18 cellular contexts compared by ENCODE assay signal in genomic region chr11:119906376-119906775, GRCh38.
DNase-seq lines count a peak whose midpoint lies in the region; ATAC-seq and TF ChIP-seq lines count a peak whose summit lies in the region.
"Had no signal": no experiment of that assay in that cellular context is flagged by ENCODE, and none has a peak within 500 bp of the region (broad histone marks: within the 10 kb centered on the region; RNA-seq: fewer than 3 reads in every experiment).

No MANE protein-coding gene starts in this region.

- peaks cover 82% of the 10 kb centered on the region for H3K4me1 ChIP-seq in Caco-2
- peaks cover 56% of the 10 kb centered on the region for H3K4me1 ChIP-seq in PC-9 (replicated peaks; ENCODE audit: insufficient read depth)
- H3K4me1 ChIP-seq in left lung, result no peaks in the 10 kb centered on the region
- H3K4me1 ChIP-seq in spleen, result peaks cover 0 to 4% (median 0%) of the 10 kb centered on the region in 6 donors
- H3K4me1 ChIP-seq: HAP-1, SJCRH30 had no signal

- CTCF ChIA-PET in Caco-2 (lab: Charles Lee) (interaction anchor here (1.2 to 2.4 kb wide), 3 partner anchors 42 to 177 kb away, joined by 5 to 10 read pairs (median 9); partner anchors contain the start of gene NECTIN1), PC-9 (lab: Charles Lee) (interaction anchor here (0.6 kb wide), 1 partner anchor 339 kb away, joined by 3 read pairs; no protein-coding TSS in a partner anchor)

- H3K4me1 Mint-ChIP-seq in Caco-2 (ENCODE audit: low read depth, unreplicated experiment), result peaks cover 91% of the 10 kb centered on the region
- H3K4me1 Mint-ChIP-seq: CD14-positive monocyte had no signal

- H3K4me3 ChIP-seq in Caco-2 (ENCODE audit: low read depth, low read length) (no peak overlapping the region), PC-9 (no peak overlapping the region), left lung (no peak overlapping the region), spleen (no peak overlapping the region)
- H3K4me3 ChIP-seq: HAP-1, MG63, SJCRH30 had no signal

- WGBS in spleen, 5 donors, result 82 to 95% (median 90%) methylated on average over 8 of the region's 8 CpGs

- H3K36me3 ChIP-seq in Caco-2 (ENCODE audit: control insufficient read depth, insufficient read depth, low read length) (no peaks in the 10 kb centered on the region), PC-9 (ENCODE audit: low read depth) (no peaks in the 10 kb centered on the region), left lung (no peaks in the 10 kb centered on the region), spleen (no peaks in the 10 kb centered on the region)
- H3K36me3 ChIP-seq: HAP-1, MG63, SJCRH30 had no signal

- ATAC-seq in left lung (peak; percentile 16), GM19395 (IDR thresholded peaks at IDR 0.05; ENCODE audit: unreplicated experiment) (no peak), GM19328 (IDR thresholded peaks at IDR 0.05; ENCODE audit: unreplicated experiment) (no peak)

- POLR2A ChIA-PET in Caco-2 (lab: Charles Lee) (interaction anchor here (1.4 kb wide), 1 partner anchor 42 kb away, joined by 5 read pairs; no protein-coding TSS in a partner anchor), PC-9 (lab: Charles Lee; ENCODE audit: unreplicated experiment) (no interaction called here)

- H3K27ac Mint-ChIP-seq in Caco-2 (ENCODE audit: unreplicated experiment), result peak overlapping the region; percentile 86
- H3K27ac Mint-ChIP-seq: CD14-positive monocyte had no signal

- BruUV-seq in Caco-2 (replicated peaks; lab: Mats Ljungman, UMichigan) (no TSS peak), PC-9 (replicated peaks; lab: Mats Ljungman, UMichigan) (no TSS peak)

- peak overlapping the region; percentile 74 for H3K4me2 ChIP-seq in PC-9

- in situ Hi-C loops in G401 (cut with HindIII; ENCODE audit: low sequenced_read_pairs), result no loop called here

- H3K27ac ChIP-seq in PC-9, result peak overlapping the region; percentile 62
- H3K27ac ChIP-seq in left lung, result no peak overlapping the region
- no peak overlapping the region for H3K27ac ChIP-seq in spleen
- H3K27ac ChIP-seq: SJCRH30 had no signal

- peaks cover 20% of the 10 kb centered on the region; the same call in 1 of the 2 replicates for H3F3A ChIP-seq in PC-9 (ENCODE audit: insufficient read depth, low read depth)

- TF ChIP-seq CTCF in Caco-2 (IDR thresholded peaks at IDR 0.05; ENCODE audit: insufficient read depth in 1 of 2, low read depth in 1 of 2, low read length in 1 of 2, severe bottlenecking in 1 of 2, unreplicated experiment in 1 of 2), result no peak
- TF ChIP-seq CTCF in PC-9 (conservative IDR thresholded peaks at IDR 0.05), result no peak
- TF ChIP-seq CTCF in left lung (IDR thresholded peaks at IDR 0.05), result no peak
- TF ChIP-seq CTCF in spleen (IDR thresholded peaks at IDR 0.05 in 8 of 11, conservative IDR thresholded peaks at IDR 0.05 in 3 of 11), result no peak

- H3K9me3 ChIP-seq in Caco-2 (no peaks in the 10 kb centered on the region), PC-9 (ENCODE audit: insufficient read depth, low read depth) (no peaks in the 10 kb centered on the region), left lung (no peaks in the 10 kb centered on the region), spleen (no peaks in the 10 kb centered on the region)
- H3K9me3 ChIP-seq: HAP-1, MG63, SJCRH30 had no signal

- DNase-seq in Caco-2 (no peak), PC-9 (no peak), left lung (no peak), spleen (peak; percentile 24), G401 (ENCODE audit: low spot score) (no peak)
- DNase-seq: IMR-90; Karpas-422; MG63; NCI-H1092; NCI-H2081 treated with DMSO at 0.1 percent for 48 hours; NCI-H2227 treated with DMSO at 0.1 percent for 48 hours; NK-92 treated with Interleukin-12 subunit alpha and Interleukin-12 subunit beta, amount 100 ng/mL, for 24 hours; OCI-M1; SJCRH30 had no signal

- H4K20me1 ChIP-seq in PC-9 (ENCODE audit: insufficient read depth), result no peaks in the 10 kb centered on the region

- intact Hi-C loops in Caco-2 (cut with micrococcal nuclease; ENCODE audit: unreplicated experiment) (loop anchor here (2.0 kb wide), 1 partner anchor 18 kb away; no protein-coding TSS in a partner anchor), PC-9 (cut with micrococcal nuclease; ENCODE audit: unreplicated experiment) (loop anchor here (2.0 kb wide), 1 partner anchor 210 kb away; no protein-coding TSS in a partner anchor), left lung (cut with DNase I) (no loop called here), spleen (cut with DNase I; ENCODE audit: low total_unique reads) (no loop called here)

- H3K27me3 Mint-ChIP-seq in Caco-2 (ENCODE audit: insufficient read depth, unreplicated experiment), result no peaks in the 10 kb centered on the region

- peaks cover 11% of the 10 kb centered on the region for H3K36me3 Mint-ChIP-seq in Caco-2 (ENCODE audit: insufficient read depth, unreplicated experiment)
- H3K36me3 Mint-ChIP-seq: CD14-positive monocyte had no signal

- H3K9me2 ChIP-seq in PC-9 (ENCODE audit: insufficient read depth), result no peaks in the 10 kb centered on the region

- H3K79me2 ChIP-seq in PC-9 (ENCODE audit: low read depth), result no peaks in the 10 kb centered on the region

- TF ChIP-seq POLR2A in spleen (IDR thresholded peaks at IDR 0.05), result no peak

- no peaks in the 10 kb centered on the region for H3K27me3 ChIP-seq in Caco-2 (replicated peaks; ENCODE audit: control insufficient read depth, insufficient read depth, low read length)
- no peaks in the 10 kb centered on the region for H3K27me3 ChIP-seq in PC-9 (ENCODE audit: insufficient read depth, low read depth)
- peaks cover 0 to 17% of the 10 kb centered on the region in 2 donors for H3K27me3 ChIP-seq in left lung
- peaks cover 0 to 16% (median 0%) of the 10 kb centered on the region in 7 donors for H3K27me3 ChIP-seq in spleen (replicated peaks in 1 of 7)
- H3K27me3 ChIP-seq: SJCRH30 had no signal

- H2AFZ ChIP-seq in PC-9, result no peak overlapping the region

- H3K4me3 Mint-ChIP-seq in Caco-2 (ENCODE audit: unreplicated experiment), result peak overlapping the region; percentile 64
- H3K4me3 Mint-ChIP-seq: CD14-positive monocyte had no signal

- no peaks in the 10 kb centered on the region for H3K9me3 Mint-ChIP-seq in Caco-2 (ENCODE audit: unreplicated experiment)
- H3K9me3 Mint-ChIP-seq: CD14-positive monocyte had no signal

Comparison
In these comparisons a context has a peak if more than half of its experiments do, and no peak if none do; other contexts are left out.
1. intact Hi-C loops: an anchor here in Caco-2 (2.0 kb wide) and PC-9 (2.0 kb wide); none called in left lung and spleen.